ENCODE assay signal across 9 cellular contexts in genomic region chr1:153776352-153776751, GRCh38. TPM values are rescaled to one million over a fixed set of nuclear protein-coding genes. Genes with fewer than 3 reads are reported as not detected.
DNase-seq lines count a peak whose midpoint lies in the region; ATAC-seq and TF ChIP-seq lines count a peak whose summit lies in the region.
"Had no signal": no experiment of that assay in that cellular context is flagged by ENCODE, and none has a peak within 500 bp of the region (broad histone marks: within the 10 kb centered on the region; RNA-seq: fewer than 3 reads in every experiment).

No MANE protein-coding gene starts in this region.

- H3K27ac Mint-ChIP-seq in GM23338 = no peak overlapping the region

- no peaks in the 10 kb centered on the region for H4K20me1 ChIP-seq in GM23338 (replicated peaks; ENCODE audit: insufficient read depth)

- H3K4me3 Mint-ChIP-seq in GM23338 = peak overlapping the region; percentile 86

- H3K4me1 ChIP-seq in GM23338 (ENCODE audit: insufficient read depth) (peaks cover 20% of the 10 kb centered on the region), heart right ventricle (peaks cover 27 to 85% (median 71%) of the 10 kb centered on the region in 9 donors)

- H3K27me3 ChIP-seq in GM23338 (ENCODE audit: insufficient read depth) = no peaks in the 10 kb centered on the region
- no peaks in the 10 kb centered on the region for H3K27me3 ChIP-seq in heart right ventricle

- TF ChIP-seq CTCF in GM23338 (conservative IDR thresholded peaks at IDR 0.05; ENCODE audit: low read depth in 2 of 2) (no peak), WI38 (IDR thresholded peaks at IDR 0.05; ENCODE audit: low read depth, low read length) (no peak), heart right ventricle (IDR thresholded peaks at IDR 0.05) (no peak)

- H3F3A ChIP-seq in GM23338 (replicated peaks; ENCODE audit: low read depth) = peaks cover 19% of the 10 kb centered on the region

- peaks cover 47% of the 10 kb centered on the region for H3K36me3 Mint-ChIP-seq in GM23338 (ENCODE audit: low read depth)

- DNase-seq in GM23338 (ENCODE audit: low spot score) (no peak), heart right ventricle (no peak), skeletal muscle cell (ENCODE audit: low read depth) (no peak), NCI-H226 (no peak), dermis blood vessel endothelial cell (no peak)
- DNase-seq: GOT3 had no signal

- H3K79me2 ChIP-seq in GM23338 (replicated peaks; ENCODE audit: insufficient read depth) = 0 out of 2 replicates have a peak, but pooled peaks cover 7% of the 10 kb centered on the region

- H3K36me3 ChIP-seq in GM23338 (ENCODE audit: insufficient read depth) (no peaks in the 10 kb centered on the region), heart right ventricle (peaks cover 0 to 41% (median 7%) of the 10 kb centered on the region in 9 donors)

- peak overlapping the region; percentile 95 for H3K4me3 ChIP-seq in GM23338
- H3K4me3 ChIP-seq in WI38 (ENCODE audit: low read depth, low read length) = peak overlapping the region; percentile 69
- H3K4me3 ChIP-seq in heart right ventricle = peak overlapping the region; percentile 54 to 94 (median 85)
- H3K4me3 ChIP-seq in skeletal muscle cell (ENCODE audit: low read depth, low read length) = peak overlapping the region; percentile 68

- no peaks in the 10 kb centered on the region for H3K9me3 Mint-ChIP-seq in GM23338

- intact Hi-C loops in heart right ventricle (cut with DNase I) = no loop called here

- ATAC-seq in GM23338 = peak; percentile 2
- ATAC-seq in heart right ventricle = no peak
- ATAC-seq in HG02970 (IDR thresholded peaks at IDR 0.05; ENCODE audit: low FRiP score, unreplicated experiment) = no peak
- no peak for ATAC-seq in HG03469 (IDR thresholded peaks at IDR 0.05; ENCODE audit: unreplicated experiment)

- H3K4me1 Mint-ChIP-seq in GM23338 = peaks cover 42% of the 10 kb centered on the region

- peaks cover 19% of the 10 kb centered on the region for H3K27me3 Mint-ChIP-seq in GM23338 (ENCODE audit: insufficient read depth, low read depth, poor library complexity)

- WGBS in heart right ventricle, 2 donors = 51 to 61% methylated on average over 10 of the region's 10 CpGs

- H3K4me2 ChIP-seq in GM23338 = peak overlapping the region; percentile 94

- H3K27ac ChIP-seq in GM23338 (ENCODE audit: low read depth) (peak overlapping the region; percentile 81; the same call in 1 of the 2 replicates), heart right ventricle (peak overlapping the region in 9 of 10 donors; percentile 72 to 92 (median 85))

- H3K9me3 ChIP-seq in heart right ventricle = no peaks in the 10 kb centered on the region

- no peak overlapping the region for H2AFZ ChIP-seq in GM23338

- H3K9me2 ChIP-seq in GM23338 (ENCODE audit: insufficient read depth) = no peaks in the 10 kb centered on the region

TF ChIP-seq in GM23338, 12 proteins besides CTCF, POLR2A, EP300 and RAD21 (continues in another document):
- TF ChIP-seq EZH2 (IDR thresholded peaks at IDR 0.05; ENCODE audit: low read depth, unreplicated experiment) (no peak), ZNF114 (CRISPR knock-in tag; IDR thresholded peaks at IDR 0.05) (no peak), JUNB (IDR thresholded peaks at IDR 0.05; ENCODE audit: unreplicated experiment) (no peak), REST (IDR thresholded peaks at IDR 0.05; ENCODE audit: unreplicated experiment) (no peak), ZNF331 (CRISPR knock-in tag; IDR thresholded peaks at IDR 0.05; ENCODE audit: low read depth) (no peak), NANOG (IDR thresholded peaks at IDR 0.05; ENCODE audit: borderline replicate concordance) (no peak), ZNF462 (CRISPR knock-in tag; IDR thresholded peaks at IDR 0.05) (no peak)

RNA-seq across cellular contexts. Expression of gene SLC27A3, which starts 1.1 kb away (rescaled TPM):
- 18.8 and 24.2 TPM in 2 replicates for total RNA-seq in GM23338 (2014; rRNA removed; shearing (Covaris generic))
- polyA plus RNA-seq in GM23338 (2016; fragmentation: Nextera tagmentation; extraction: Ambion mirVana) = 26.3 and 27.1 TPM in 2 replicates
- total RNA-seq in heart right ventricle = 10 to 100 TPM in 2 of 10 donors, 1 to 10 TPM in 8; 5.9 to 16.0 (median 8.9) TPM
- 10 to 100 TPM; 26.7 to 43.8 TPM for polyA plus RNA-seq in heart right ventricle
- 27.6 and 30.0 TPM in 2 replicates for total RNA-seq in dermis blood vessel endothelial cell

RNA-seq across cellular contexts. Expression of gene INTS3, which starts 48.5 kb away (rescaled TPM):
- total RNA-seq in GM23338 (2014; rRNA removed; shearing (Covaris generic)) = 51.3 and 51.5 TPM in 2 replicates
- polyA plus RNA-seq in GM23338 (2016; fragmentation: Nextera tagmentation; extraction: Ambion mirVana) = 21.5 and 22.7 TPM in 2 replicates
- total RNA-seq in heart right ventricle = 10 to 100 TPM; 25.4 to 32.8 (median 31.1) TPM
- 10 to 100 TPM; 30.8 to 46.1 TPM for polyA plus RNA-seq in heart right ventricle
- 31.3 and 42.7 TPM in 2 replicates for total RNA-seq in dermis blood vessel endothelial cell
